1 cellular context compared by ENCODE assay signal in genomic region chr22:24247564-24248344, GRCh38.
TF ChIP-seq lines count a peak whose summit lies in the region.

No MANE protein-coding gene starts in this region.

TF ChIP-seq in HCT116, 20 proteins besides CTCF, POLR2A, EP300 and RAD21 (continued from another document):
- TF ChIP-seq REST (IDR thresholded peaks at IDR 0.05; ENCODE audit: low read depth) (no peak), POLR2AphosphoS5 (IDR thresholded peaks at IDR 0.05; ENCODE audit: low read depth, low read length) (no peak), TCF7L2 (IDR thresholded peaks at IDR 0.05; ENCODE audit: borderline replicate concordance, extremely low read depth, insufficient read depth, insufficient read length) (no peak), SIN3A (IDR thresholded peaks at IDR 0.05; ENCODE audit: low read depth) (no peak), ATF3 (IDR thresholded peaks at IDR 0.05) (no peak)
